In the genomic region with DNA sequence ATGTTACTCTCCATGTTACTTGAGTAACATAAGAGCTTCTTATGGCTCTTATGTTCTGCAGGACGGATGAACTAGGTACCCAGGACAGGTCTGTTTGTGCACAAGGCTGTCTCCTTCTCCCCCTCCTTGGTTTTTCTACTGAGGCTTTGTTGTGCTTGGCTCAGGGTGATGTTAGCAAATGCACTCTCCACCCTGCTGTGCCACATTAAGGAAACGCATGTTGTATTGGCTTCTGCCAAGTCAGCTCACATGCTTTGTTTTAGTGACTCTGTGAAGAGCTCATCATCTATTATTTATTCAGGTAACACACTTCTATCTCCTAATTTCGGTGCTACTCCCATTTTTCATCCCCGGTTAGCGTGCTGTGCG, we compare ENCODE assay signal across 1 cellular context.
A peak's percentile ranks its signal among the peaks of the same experiment; 100 is the strongest.
TF ChIP-seq lines count a peak whose summit lies in the region.

No MANE protein-coding gene starts in this region.

TF ChIP-seq in HEK293, 187 proteins besides CTCF, POLR2A, EP300 and RAD21 (continued from another document):
- TF ChIP-seq ZNF223 (tag by site-specific recombination; IDR thresholded peaks at IDR 0.05) (no peak), SCRT2 (tag by site-specific recombination; IDR thresholded peaks at IDR 0.05) (no peak)
- TF ChIP-seq, protein P1, sequence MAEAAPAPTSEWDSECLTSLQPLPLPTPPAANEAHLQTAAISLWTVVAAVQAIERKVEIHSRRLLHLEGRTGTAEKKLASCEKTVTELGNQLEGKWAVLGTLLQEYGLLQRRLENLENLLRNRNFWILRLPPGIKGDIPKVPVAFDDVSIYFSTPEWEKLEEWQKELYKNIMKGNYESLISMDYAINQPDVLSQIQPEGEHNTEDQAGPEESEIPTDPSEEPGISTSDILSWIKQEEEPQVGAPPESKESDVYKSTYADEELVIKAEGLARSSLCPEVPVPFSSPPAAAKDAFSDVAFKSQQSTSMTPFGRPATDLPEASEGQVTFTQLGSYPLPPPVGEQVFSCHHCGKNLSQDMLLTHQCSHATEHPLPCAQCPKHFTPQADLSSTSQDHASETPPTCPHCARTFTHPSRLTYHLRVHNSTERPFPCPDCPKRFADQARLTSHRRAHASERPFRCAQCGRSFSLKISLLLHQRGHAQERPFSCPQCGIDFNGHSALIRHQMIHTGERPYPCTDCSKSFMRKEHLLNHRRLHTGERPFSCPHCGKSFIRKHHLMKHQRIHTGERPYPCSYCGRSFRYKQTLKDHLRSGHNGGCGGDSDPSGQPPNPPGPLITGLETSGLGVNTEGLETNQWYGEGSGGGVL (tag by site-specific recombination; IDR thresholded peaks at IDR 0.05): 0 out of 2 replicates have a peak, but pooled peaks have one; percentile 8
